ENCODE assay signal across 21 cellular contexts in the genomic region with DNA sequence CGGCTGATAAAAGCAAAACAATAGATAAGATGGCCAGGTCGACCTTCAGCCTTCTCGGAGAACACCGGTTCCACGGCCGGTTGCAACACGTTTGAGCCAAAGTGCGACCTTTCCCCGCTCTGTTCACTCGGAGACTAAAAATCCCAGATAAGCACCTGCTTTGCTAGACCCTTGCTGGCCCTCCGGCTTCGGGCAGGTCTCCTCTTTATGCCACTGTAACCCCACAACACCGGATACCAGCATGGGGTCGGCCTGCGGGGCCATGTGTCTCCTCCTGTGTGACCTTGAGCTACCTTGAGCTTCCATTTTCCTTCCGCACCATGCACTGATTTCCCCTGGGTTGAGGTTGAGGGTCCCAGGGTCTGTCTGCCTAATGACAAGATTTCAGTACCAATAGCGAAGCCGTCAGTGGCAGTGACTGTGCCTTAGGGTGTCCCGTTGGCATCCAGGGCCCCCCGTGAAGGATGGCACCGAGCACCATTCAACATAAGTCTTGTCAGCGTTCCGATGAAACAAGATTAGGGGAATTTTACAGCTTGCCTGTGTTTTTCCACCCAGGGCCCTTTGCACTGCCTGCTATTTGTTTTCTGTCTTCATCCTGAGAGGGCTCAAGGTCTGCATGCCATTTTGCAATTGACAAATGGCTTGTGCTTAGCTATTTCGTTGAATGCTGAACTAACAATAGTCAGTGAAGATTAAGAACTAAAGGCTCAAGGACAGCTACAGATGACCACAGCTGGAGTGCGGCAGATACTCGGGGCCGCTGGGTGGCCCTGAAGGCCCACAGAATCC.
DNase-seq lines count a peak whose midpoint lies in the region; ATAC-seq and TF ChIP-seq lines count a peak whose summit lies in the region.
"Had no signal": no experiment of that assay in that cellular context is flagged by ENCODE, and none has a peak within 500 bp of the region (broad histone marks: within the 10 kb centered on the region; RNA-seq: fewer than 3 reads in every experiment).

No MANE protein-coding gene starts in this region.

- H3K4me1 Mint-ChIP-seq in progenitor cell of endocrine pancreas (ENCODE audit: low read depth): peaks cover 18% of the 10 kb centered on the region

- H3K27me3 ChIP-seq in BE2C: no peaks in the 10 kb centered on the region
- no peaks in the 10 kb centered on the region for H3K27me3 ChIP-seq in RWPE2 (ENCODE audit: insufficient read depth, poor library complexity, severe bottlenecking)
- no peaks in the 10 kb centered on the region for H3K27me3 ChIP-seq in hepatocyte
- peaks cover 5% of the 10 kb centered on the region for H3K27me3 ChIP-seq in osteoblast (ENCODE audit: insufficient read depth, low read length)
- H3K27me3 ChIP-seq: neutrophil, testis had no signal

- H2AFZ ChIP-seq in hepatocyte (no peak overlapping the region), osteoblast (ENCODE audit: low read length) (no peak overlapping the region)

- H3K27ac ChIP-seq in RWPE2 (ENCODE audit: poor library complexity, severe bottlenecking) (no peak overlapping the region), hepatocyte (peak overlapping the region; percentile 75), osteoblast (ENCODE audit: low read depth, low read length) (no peak overlapping the region)
- H3K27ac ChIP-seq: neutrophil, testis had no signal

- 79% methylated on average over 27 of the region's 27 CpGs for WGBS in hepatocyte (ENCODE audit: low lambda C conversion rate, missing lambda C conversion rate)

- H3K27ac Mint-ChIP-seq in progenitor cell of endocrine pancreas: no peak overlapping the region
- H3K27ac Mint-ChIP-seq: activated B cell treated with CpG ODN at 0.5 μM for 24 hours; activated naive CD8-positive, alpha-beta T cell; activated T-helper 1 cell treated with anti-CD3 and anti-CD28 coated beads, Interleukin-12 subunit alpha, Interleukin-12 subunit beta, Interleukin-2, Interleukin-4 antibody, amounts not matched to agents 30 ng/mL and 10 ng/mL and 1 ng/mL, durations not matched to agents 14 hours and 24 hours and 36 hours had no signal

- TF ChIP-seq CTCF in BE2C (IDR thresholded peaks at IDR 0.05; ENCODE audit: low read depth, low read length) (no peak), RWPE2 (IDR thresholded peaks at IDR 0.05; ENCODE audit: poor library complexity, severe bottlenecking) (no peak), hepatocyte (IDR thresholded peaks at IDR 0.05; ENCODE audit: poor library complexity) (no peak), osteoblast (IDR thresholded peaks at IDR 0.05; ENCODE audit: extremely low read depth, low read depth, low read length) (no peak), progenitor cell of endocrine pancreas (IDR thresholded peaks at IDR 0.05; ENCODE audit: unreplicated experiment) (no peak)

- H3K4me2 ChIP-seq in hepatocyte: no peak overlapping the region
- H3K4me2 ChIP-seq in osteoblast (ENCODE audit: insufficient read depth, low read length): no peak overlapping the region

- H4K20me1 ChIP-seq in hepatocyte (ENCODE audit: insufficient read depth, poor library complexity, severe bottlenecking) (no peaks in the 10 kb centered on the region), osteoblast (ENCODE audit: insufficient read depth, low read length) (no peaks in the 10 kb centered on the region)

- peak; percentile 0 for DNase-seq in BE2C
- peak; percentile 47 for DNase-seq in RWPE2 (ENCODE audit: low spot score)
- DNase-seq in hepatocyte (ENCODE audit: low spot score): no peak
- peak; percentile 46 for DNase-seq in osteoblast (ENCODE audit: insufficient read length, low spot score, missing footprints)
- DNase-seq in progenitor cell of endocrine pancreas (ENCODE audit: low spot score, unreplicated experiment): no peak
- DNase-seq in NCI-H187 (lab: John Stamatoyannopoulos, UW): no peak
- DNase-seq: ACHN; activated B cell treated with CpG ODN at 0.5 μM for 24 hours; activated CD4-positive, alpha-beta T cell treated with anti-CD3 and anti-CD28 coated beads, Interleukin-2, amount 50 U/mL, for 4 hours; EL; NCI-H2029; NCI-H226; SHP77 treated with DMSO at 0.1 percent for 48 hours; stimulated activated CD4-positive, alpha-beta T cell treated with anti-CD3 and anti-CD28 coated beads, Interleukin-4, amount 100 ng/mL, for 4 hours; stimulated activated naive CD4-positive, alpha-beta T cell treated with Interleukin-2 at 50 U/mL for 16 hours; testis had no signal

- no peaks in the 10 kb centered on the region for H3K36me3 ChIP-seq in BE2C
- no peaks in the 10 kb centered on the region for H3K36me3 ChIP-seq in RWPE2 (ENCODE audit: low read depth)
- H3K36me3 ChIP-seq in hepatocyte (replicated peaks; ENCODE audit: insufficient read depth, low read depth): no peaks in the 10 kb centered on the region
- no peaks in the 10 kb centered on the region for H3K36me3 ChIP-seq in osteoblast (ENCODE audit: insufficient read depth, low read length)
- H3K36me3 ChIP-seq: neutrophil had no signal

- no peaks in the 10 kb centered on the region for H3K9me3 Mint-ChIP-seq in progenitor cell of endocrine pancreas (ENCODE audit: low read depth)
- H3K9me3 Mint-ChIP-seq: activated B cell treated with CpG ODN at 0.5 μM for 24 hours; activated T-helper 1 cell treated with anti-CD3 and anti-CD28 coated beads, Interleukin-12 subunit alpha, Interleukin-12 subunit beta, Interleukin-2, Interleukin-4 antibody, amounts not matched to agents 30 ng/mL and 10 ng/mL and 1 ng/mL, durations not matched to agents 14 hours and 24 hours and 36 hours had no signal

- no peak for ATAC-seq in RWPE2 (ENCODE audit: low read depth)
- ATAC-seq in GM21723 (IDR thresholded peaks at IDR 0.05; ENCODE audit: unreplicated experiment): no peak
- no peak for ATAC-seq in HG02852 (IDR thresholded peaks at IDR 0.05; ENCODE audit: unreplicated experiment)

- peaks cover 24% of the 10 kb centered on the region for H3K27me3 Mint-ChIP-seq in progenitor cell of endocrine pancreas
- H3K27me3 Mint-ChIP-seq: activated B cell treated with CpG ODN at 0.5 μM for 24 hours; activated naive CD8-positive, alpha-beta T cell had no signal

- H3K9me3 ChIP-seq in BE2C (no peaks in the 10 kb centered on the region), RWPE2 (ENCODE audit: severe bottlenecking) (no peaks in the 10 kb centered on the region), hepatocyte (ENCODE audit: low read depth) (no peaks in the 10 kb centered on the region), osteoblast (ENCODE audit: low read depth, low read length) (no peaks in the 10 kb centered on the region)
- H3K9me3 ChIP-seq: neutrophil, testis had no signal

- no peaks in the 10 kb centered on the region for H3K79me2 ChIP-seq in hepatocyte
- no peaks in the 10 kb centered on the region for H3K79me2 ChIP-seq in osteoblast (ENCODE audit: insufficient read depth, low read length)

- H3K36me3 Mint-ChIP-seq in progenitor cell of endocrine pancreas (ENCODE audit: insufficient read depth): no peaks in the 10 kb centered on the region
- H3K36me3 Mint-ChIP-seq: activated naive CD8-positive, alpha-beta T cell had no signal

- H3K9me2 ChIP-seq in hepatocyte (replicated peaks; ENCODE audit: insufficient read depth): no peaks in the 10 kb centered on the region

- H3K4me3 ChIP-seq in BE2C (ENCODE audit: low read depth, low read length): no peak overlapping the region
- H3K4me3 ChIP-seq in RWPE2 (ENCODE audit: severe bottlenecking): no peak overlapping the region
- H3K4me3 ChIP-seq in hepatocyte: no peak overlapping the region
- H3K4me3 ChIP-seq in osteoblast (ENCODE audit: insufficient read depth, low read length): no peak overlapping the region
- H3K4me3 ChIP-seq: testis had no signal

- H3K4me3 Mint-ChIP-seq in progenitor cell of endocrine pancreas (ENCODE audit: low read depth): no peak overlapping the region
- H3K4me3 Mint-ChIP-seq: activated B cell treated with CpG ODN at 0.5 μM for 24 hours; activated naive CD8-positive, alpha-beta T cell; activated T-helper 1 cell treated with anti-CD3 and anti-CD28 coated beads, Interleukin-12 subunit alpha, Interleukin-12 subunit beta, Interleukin-2, Interleukin-4 antibody, amounts not matched to agents 30 ng/mL and 10 ng/mL and 1 ng/mL, durations not matched to agents 14 hours and 24 hours and 36 hours had no signal

- no peaks in the 10 kb centered on the region for H3K4me1 ChIP-seq in BE2C
- no peaks in the 10 kb centered on the region for H3K4me1 ChIP-seq in RWPE2 (ENCODE audit: insufficient read depth, poor library complexity, severe bottlenecking)
- peaks cover 21% of the 10 kb centered on the region for H3K4me1 ChIP-seq in hepatocyte (ENCODE audit: insufficient read depth)
- no peaks in the 10 kb centered on the region for H3K4me1 ChIP-seq in osteoblast (ENCODE audit: insufficient read depth, low read length)

Comparison
In these comparisons a context has a peak if more than half of its experiments do, and no peak if none do; other contexts are left out.
1. DNase-seq: peak in BE2C (single experiment), RWPE2 (single experiment) and osteoblast (single experiment); none in hepatocyte (single experiment), progenitor cell of endocrine pancreas (single experiment) and NCI-H187 (0 of 2).